8 cellular contexts compared by ENCODE assay signal in the genomic region with DNA sequence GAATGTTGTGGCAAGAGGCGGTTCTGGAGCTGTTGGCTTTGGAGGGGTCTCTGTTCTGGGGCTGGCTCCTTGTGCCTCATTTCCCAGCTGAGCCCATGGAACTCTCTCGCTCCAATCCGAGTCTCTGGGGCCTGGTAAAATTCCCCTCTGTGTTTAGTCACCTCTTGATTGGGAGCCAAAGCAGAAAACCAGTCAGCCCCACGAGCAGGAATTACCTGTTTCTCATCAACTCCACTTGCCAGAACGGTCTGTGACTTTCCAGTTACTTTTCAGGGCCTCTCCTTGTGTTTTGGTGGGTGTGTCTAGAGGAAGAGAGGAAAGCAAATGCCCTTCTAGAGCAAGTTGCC. TPM values are rescaled to one million over a fixed set of nuclear protein-coding genes. Genes with fewer than 3 reads are reported as not detected.
DNase-seq lines count a peak whose midpoint lies in the region; ATAC-seq and TF ChIP-seq lines count a peak whose summit lies in the region.

No MANE protein-coding gene starts in this region.

- peak; percentile 1 for ATAC-seq in Right ventricle myocardium inferior
- ATAC-seq in Right ventricle myocardium superior (ENCODE audit: poor library complexity) = no peak
- peak; percentile 41 for ATAC-seq in gastroesophageal sphincter
- no peak for ATAC-seq in HG03280 (IDR thresholded peaks at IDR 0.05; ENCODE audit: unreplicated experiment)
- ATAC-seq in HG02571 (IDR thresholded peaks at IDR 0.05; ENCODE audit: unreplicated experiment) = no peak

- peaks cover 2% of the 10 kb centered on the region for H3K27me3 Mint-ChIP-seq in activated CD4-positive, alpha-beta memory T cell treated with anti-CD3 and anti-CD28 coated beads, Interleukin-2, amount 10 ng/mL, durations not matched to agents 7 days and 5 days

- no peaks in the 10 kb centered on the region for H3K9me3 ChIP-seq in gastroesophageal sphincter

- H3K4me1 ChIP-seq in gastroesophageal sphincter = peaks cover 2 to 20% (median 4%) of the 10 kb centered on the region in 3 donors

- no peaks in the 10 kb centered on the region for H3K27me3 ChIP-seq in gastroesophageal sphincter

- peaks cover 54% of the 10 kb centered on the region for H3K4me1 Mint-ChIP-seq in activated CD4-positive, alpha-beta memory T cell treated with anti-CD3 and anti-CD28 coated beads, Interleukin-2, amount 10 ng/mL, durations not matched to agents 7 days and 5 days

- H3K4me3 Mint-ChIP-seq in activated CD4-positive, alpha-beta memory T cell treated with anti-CD3 and anti-CD28 coated beads, Interleukin-2, amount 10 ng/mL, durations not matched to agents 7 days and 5 days = peak overlapping the region; percentile 73

- no peak for TF ChIP-seq POLR2A in gastroesophageal sphincter (IDR thresholded peaks at IDR 0.05)

- H3K9me3 Mint-ChIP-seq in activated CD4-positive, alpha-beta memory T cell treated with anti-CD3 and anti-CD28 coated beads, Interleukin-2, amount 10 ng/mL, durations not matched to agents 7 days and 5 days = peaks cover 2% of the 10 kb centered on the region

- H3K4me3 ChIP-seq in gastroesophageal sphincter (peak overlapping the region in 1 of 2 donors; percentile 23), skeletal muscle cell (ENCODE audit: low read depth, low read length) (peak overlapping the region; percentile 36)

- no peak for TF ChIP-seq CTCF in gastroesophageal sphincter (IDR thresholded peaks at IDR 0.05)

- H3K27ac ChIP-seq in gastroesophageal sphincter = peak overlapping the region; percentile 80 to 90 (median 86)

- TF ChIP-seq EP300 in gastroesophageal sphincter (IDR thresholded peaks at IDR 0.05) = no peak

- 11 to 23% methylated on average over 4 to 5 of the region's 5 CpGs for WGBS in gastroesophageal sphincter (ENCODE audit: low coverage in 1 of 2), 2 donors

- CTCF ChIA-PET in activated CD4-positive, alpha-beta memory T cell treated with anti-CD3 and anti-CD28 coated beads, Interleukin-2, amount 10 ng/mL, durations not matched to agents 7 days and 5 days (lab: Charles Lee) = interaction anchor here (0.5 to 6.4 kb wide), 8 partner anchors 12 to 411 kb away, joined by 3 to 117 read pairs (median 8); a partner anchor contains a TSS

- no peaks in the 10 kb centered on the region for H3K36me3 ChIP-seq in gastroesophageal sphincter

- DNase-seq in Right ventricle myocardium inferior (ENCODE audit: missing footprints) (peak; percentile 40), Right ventricle myocardium superior (no peak), skeletal muscle cell (ENCODE audit: low read depth) (no peak), ecto neural progenitor cell (ENCODE audit: low spot score) (no peak)
- DNase-seq in activated CD4-positive, alpha-beta memory T cell treated with anti-CD3 and anti-CD28 coated beads, Interleukin-2, amount 10 ng/mL, durations not matched to agents 7 days and 5 days = no peak

- H3K36me3 Mint-ChIP-seq in activated CD4-positive, alpha-beta memory T cell treated with anti-CD3 and anti-CD28 coated beads, Interleukin-2, amount 10 ng/mL, durations not matched to agents 7 days and 5 days (ENCODE audit: low read depth) = peaks cover 3% of the 10 kb centered on the region

- peak overlapping the region; percentile 97 for H3K27ac Mint-ChIP-seq in activated CD4-positive, alpha-beta memory T cell treated with anti-CD3 and anti-CD28 coated beads, Interleukin-2, amount 10 ng/mL, durations not matched to agents 7 days and 5 days

- POLR2A ChIA-PET in activated CD4-positive, alpha-beta memory T cell treated with anti-CD3 and anti-CD28 coated beads, Interleukin-2, amount 10 ng/mL, durations not matched to agents 7 days and 5 days (lab: Charles Lee) = interaction anchor here (0.8 to 7.2 kb wide), 6 partner anchors 8 to 142 kb away, joined by 3 to 162 read pairs (median 4); a partner anchor contains a TSS

- intact Hi-C loops in Right ventricle myocardium inferior (cut with DNase I) (no loop called here), Right ventricle myocardium superior (cut with DNase I) (no loop called here)

RNA-seq across cellular contexts. Expression of a gene that starts 10.8 kb away (rescaled TPM):
- total RNA-seq in Right ventricle myocardium inferior = 92.0 TPM
- total RNA-seq in Right ventricle myocardium superior = 64.5 TPM
- total RNA-seq in activated CD4-positive, alpha-beta memory T cell treated with anti-CD3 and anti-CD28 coated beads, Interleukin-2, amount 10 ng/mL, durations not matched to agents 7 days and 5 days = 100 to 1,000 TPM; 504 to 539 TPM
- total RNA-seq in gastroesophageal sphincter = 100 to 1,000 TPM in 3 of 4 donors, 10 to 100 TPM in 1; 41.9 to 183 (median 125) TPM

RNA-seq across cellular contexts. Expression of a gene that starts 41.3 kb away (rescaled TPM):
- total RNA-seq in Right ventricle myocardium inferior = not detected
- not detected for total RNA-seq in Right ventricle myocardium superior
- total RNA-seq in activated CD4-positive, alpha-beta memory T cell treated with anti-CD3 and anti-CD28 coated beads, Interleukin-2, amount 10 ng/mL, durations not matched to agents 7 days and 5 days = not detected
- not detected for total RNA-seq in gastroesophageal sphincter

RNA-seq across cellular contexts. Expression of a gene that starts 53.9 kb away (rescaled TPM):
- total RNA-seq in Right ventricle myocardium inferior (290 TPM), Right ventricle myocardium superior (230 TPM), gastroesophageal sphincter (100 to 1,000 TPM in 2 of 4 donors, 10 to 100 TPM in 2; 57.6 to 155 (median 106) TPM)
- total RNA-seq in activated CD4-positive, alpha-beta memory T cell treated with anti-CD3 and anti-CD28 coated beads, Interleukin-2, amount 10 ng/mL, durations not matched to agents 7 days and 5 days = 100 to 1,000 TPM; 631 to 641 TPM

Comparison
In these comparisons a context has a peak if more than half of its experiments do, and no peak if none do; other contexts are left out.
1. ATAC-seq: peak in Right ventricle myocardium inferior (single experiment) and gastroesophageal sphincter (single experiment); none in Right ventricle myocardium superior (single experiment), HG03280 (single experiment) and HG02571 (single experiment).